2 cellular contexts compared by ENCODE assay signal in the genomic region with DNA sequence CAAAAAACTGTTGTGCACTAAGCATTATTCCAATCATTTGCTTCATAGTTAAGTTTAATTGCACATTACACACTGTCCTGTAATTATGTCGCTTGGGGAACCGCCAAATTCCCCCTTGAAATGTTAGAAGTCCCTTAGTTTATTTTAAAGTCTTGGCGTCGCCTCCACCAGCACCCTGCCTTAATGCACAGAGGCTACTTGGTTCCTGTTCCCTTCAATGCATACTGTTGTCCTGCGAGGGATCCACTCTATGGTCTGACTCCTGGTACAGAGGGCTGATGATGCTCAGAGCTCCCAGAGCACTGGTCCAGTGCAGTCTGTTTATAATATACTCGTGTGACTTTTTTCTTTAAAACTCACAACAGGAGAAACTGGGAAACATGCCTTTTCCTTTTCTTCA.
TF ChIP-seq lines count a peak whose summit lies in the region.

No MANE protein-coding gene starts in this region.

TF ChIP-seq in IMR-90, 13 proteins besides CTCF, POLR2A, EP300 and RAD21:
- no peak for TF ChIP-seq NFE2L2 (IDR thresholded peaks at IDR 0.05; ENCODE audit: low read depth, low read length)
- no peak for TF ChIP-seq SMC3 (IDR thresholded peaks at IDR 0.05; ENCODE audit: low read depth, low read length)
- no peak for TF ChIP-seq CEBPB (IDR thresholded peaks at IDR 0.05; ENCODE audit: low read depth, low read length)
- TF ChIP-seq CHD1 (IDR thresholded peaks at IDR 0.05; ENCODE audit: low read depth, low read length), result no peak
- no peak for TF ChIP-seq ELK1 (IDR thresholded peaks at IDR 0.05; ENCODE audit: borderline replicate concordance, low read depth, low read length)
- no peak for TF ChIP-seq FOS (IDR thresholded peaks at IDR 0.05; ENCODE audit: low read depth, low read length)
- TF ChIP-seq BHLHE40 (IDR thresholded peaks at IDR 0.05; ENCODE audit: low read depth, low read length), result no peak

TF ChIP-seq in SK-N-SH, 30 proteins besides CTCF, POLR2A, EP300 and RAD21:
- no peak for TF ChIP-seq TCF12 (IDR thresholded peaks at IDR 0.05)
- TF ChIP-seq GATA2 (CRISPR knock-in tag; IDR thresholded peaks at IDR 0.05), result no peak
- TF ChIP-seq, protein P1, sequence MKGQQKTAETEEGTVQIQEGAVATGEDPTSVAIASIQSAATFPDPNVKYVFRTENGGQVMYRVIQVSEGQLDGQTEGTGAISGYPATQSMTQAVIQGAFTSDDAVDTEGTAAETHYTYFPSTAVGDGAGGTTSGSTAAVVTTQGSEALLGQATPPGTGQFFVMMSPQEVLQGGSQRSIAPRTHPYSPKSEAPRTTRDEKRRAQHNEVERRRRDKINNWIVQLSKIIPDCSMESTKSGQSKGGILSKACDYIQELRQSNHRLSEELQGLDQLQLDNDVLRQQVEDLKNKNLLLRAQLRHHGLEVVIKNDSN (IDR thresholded peaks at IDR 0.05; ENCODE audit: borderline replicate concordance, low read depth), result no peak
- no peak for TF ChIP-seq SIN3A (IDR thresholded peaks at IDR 0.05; ENCODE audit: borderline replicate concordance, low read depth, low read length)
- no peak for TF ChIP-seq NRF1 (IDR thresholded peaks at IDR 0.05; ENCODE audit: low read depth, low read length)
- no peak for TF ChIP-seq MXI1 (IDR thresholded peaks at IDR 0.05; ENCODE audit: low read depth, low read length)
- no peak for TF ChIP-seq RXRA (IDR thresholded peaks at IDR 0.05; ENCODE audit: borderline replicate concordance, low read depth)
- no peak for TF ChIP-seq GABPA (IDR thresholded peaks at IDR 0.05; ENCODE audit: low read depth)
- TF ChIP-seq EZH2phosphoT487 (IDR thresholded peaks at IDR 0.05; ENCODE audit: borderline replicate concordance, low read depth), result no peak
- no peak for TF ChIP-seq TEAD4 (IDR thresholded peaks at IDR 0.05; ENCODE audit: borderline replicate concordance, insufficient read depth)
- no peak for TF ChIP-seq FOSL2 (IDR thresholded peaks at IDR 0.05; ENCODE audit: borderline replicate concordance, low read depth)
- no peak for TF ChIP-seq CHD2 (IDR thresholded peaks at IDR 0.05; ENCODE audit: low read length, partially characterized antibody)
- TF ChIP-seq NFIC (IDR thresholded peaks at IDR 0.05; ENCODE audit: borderline replicate concordance), result no peak
- no peak for TF ChIP-seq FOXM1 (IDR thresholded peaks at IDR 0.05; ENCODE audit: low read depth)
- TF ChIP-seq MEF2A (IDR thresholded peaks at IDR 0.05; ENCODE audit: borderline replicate concordance, low read depth), result no peak
- TF ChIP-seq IRF3 (IDR thresholded peaks at IDR 0.05; ENCODE audit: low read depth, low read length), result no peak
- no peak for TF ChIP-seq ELF1 (IDR thresholded peaks at IDR 0.05)
- TF ChIP-seq, protein P2, sequence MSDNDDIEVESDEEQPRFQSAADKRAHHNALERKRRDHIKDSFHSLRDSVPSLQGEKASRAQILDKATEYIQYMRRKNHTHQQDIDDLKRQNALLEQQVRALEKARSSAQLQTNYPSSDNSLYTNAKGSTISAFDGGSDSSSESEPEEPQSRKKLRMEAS (IDR thresholded peaks at IDR 0.05; ENCODE audit: low read depth), result no peak
